ENCODE assay signal across 8 cellular contexts in the genomic region with DNA sequence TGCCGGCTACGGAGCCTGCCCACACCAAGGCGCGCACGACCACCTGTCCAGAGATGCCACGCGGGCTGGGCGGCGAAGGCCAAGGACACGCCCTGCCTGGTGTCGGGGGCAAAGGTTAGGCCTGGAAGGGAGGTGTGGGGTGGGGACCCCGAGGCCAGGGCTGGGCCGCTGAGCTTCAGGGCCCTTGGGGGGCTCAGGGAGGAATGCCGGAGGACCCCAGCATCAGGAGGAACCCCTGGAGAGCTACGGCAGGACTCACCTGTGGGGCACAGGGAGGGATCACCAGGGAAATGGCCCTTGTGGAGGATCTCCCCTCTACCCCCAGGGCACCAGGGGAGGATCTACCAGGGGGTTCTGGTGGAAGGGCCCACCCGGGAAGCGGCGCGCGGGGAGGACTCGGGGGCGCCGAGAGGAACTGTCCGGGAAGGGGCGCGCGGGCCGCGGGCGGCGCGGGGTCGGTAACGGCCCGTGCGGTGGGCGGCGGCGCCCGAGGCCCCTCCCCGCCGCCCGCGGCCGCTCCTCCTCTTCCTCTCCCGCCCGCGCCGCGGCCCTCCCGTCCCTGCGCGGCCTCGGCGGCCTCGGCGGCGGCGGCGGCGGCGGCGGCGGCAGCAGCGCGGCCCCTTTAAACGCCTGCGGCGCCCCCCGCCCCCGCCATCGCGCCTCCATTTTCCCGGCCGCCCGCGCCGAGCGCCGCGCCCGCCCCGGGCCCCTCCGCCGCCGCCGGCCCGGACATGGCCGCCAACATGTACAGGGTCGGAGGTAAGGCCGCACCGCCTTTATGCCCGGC. TPM values are rescaled to one million over a fixed set of nuclear protein-coding genes. Genes with fewer than 3 reads are reported as not detected.
DNase-seq lines count a peak whose midpoint lies in the region; ATAC-seq and TF ChIP-seq lines count a peak whose summit lies in the region.

A gene (plus strand): TSS at position 523 of the 787 bp plus-strand sequence. CDS start 209 bp downstream, at position 732.

- no peak within 1 kb of the TSS for H2BK120ac ChIP-seq in H9 (ENCODE audit: low read depth, low read length, poor library complexity, severe bottlenecking)

- peaks cover 18 to 32% of the 10 kb centered on the region in 2 experiments for H3K4me1 Mint-ChIP-seq in H9

- H2BK20ac ChIP-seq in H9 (ENCODE audit: low read depth, low read length, poor library complexity, severe bottlenecking), result no peak within 1 kb of the TSS

- peaks cover 23% of the 10 kb centered on the region for H3K23me2 ChIP-seq in H9 (ENCODE audit: insufficient read length, low read depth, low read length, poor library complexity, severe bottlenecking)

- no peak within 1 kb of the TSS for H2BK15ac ChIP-seq in H9 (ENCODE audit: low read depth, low read length)

- H2AFZ ChIP-seq in H9 (ENCODE audit: low read length) (no peak within 1 kb of the TSS), OCI-LY3 (ENCODE audit: low read depth, low read length) (peak within 1 kb of the TSS; percentile 69)

- no peak within 1 kb of the TSS for H4K91ac ChIP-seq in H9 (ENCODE audit: insufficient read length, low read depth, low read length)

- H3K4me1 ChIP-seq in DOHH2 (ENCODE audit: control insufficient read depth, low read length) (peaks cover 34% of the 10 kb centered on the region), H9 (ENCODE audit: insufficient read depth, low read length) (no peaks in the 10 kb centered on the region), OCI-LY3 (ENCODE audit: low read length) (peaks cover 24% of the 10 kb centered on the region)

- WGBS in H9 (ENCODE audit: extremely low coverage, insufficient read length, low lambda C conversion rate), result no CpG with 5 or more reads among the region's 93 CpGs

- H3K23ac ChIP-seq in H9 (ENCODE audit: insufficient read length, low read depth, low read length), result no peak within 1 kb of the TSS

- peak within 1 kb of the TSS; percentile 94 for H3K4me2 ChIP-seq in DOHH2 (ENCODE audit: low read length)
- H3K4me2 ChIP-seq in H9 (ENCODE audit: insufficient read depth, insufficient read length, low read length), result peak within 1 kb of the TSS; percentile 72
- H3K4me2 ChIP-seq in OCI-LY3 (ENCODE audit: low read length), result peak within 1 kb of the TSS; percentile 100

- H3K27me3 ChIP-seq in DOHH2 (ENCODE audit: control insufficient read depth, low read length) (peaks cover 13% of the 10 kb centered on the region), H9 (ENCODE audit: insufficient read depth, low read length) (no peaks in the 10 kb centered on the region), OCI-LY3 (ENCODE audit: low read depth, low read length) (no peaks in the 10 kb centered on the region)

- no peak within 1 kb of the TSS for H4K5ac ChIP-seq in H9 (ENCODE audit: insufficient read length, low read depth, low read length)

- no peak within 1 kb of the TSS for H4K8ac ChIP-seq in H9 (replicated peaks; ENCODE audit: insufficient read length, low read depth, low read length)

- DNase-seq in H9, result no peak
- DNase-seq in activated gamma-delta T cell (lab: John Stamatoyannopoulos, UW), result peak; percentile 46
- DNase-seq in germinal center (ENCODE audit: low spot score), result peak; percentile 77
- DNase-seq in omental fat pad (ENCODE audit: low spot score), result no peak

- H3K4ac ChIP-seq in H9 (ENCODE audit: low read depth, low read length), result no peak within 1 kb of the TSS

- H4K20me1 ChIP-seq in DOHH2 (ENCODE audit: control insufficient read depth, insufficient read depth, low read depth, low read length) (peaks cover 12% of the 10 kb centered on the region; the same call in 1 of the 2 replicates), H9 (ENCODE audit: control insufficient read depth, insufficient read depth, insufficient read length) (no peaks in the 10 kb centered on the region), OCI-LY3 (ENCODE audit: insufficient read depth, low read length) (peaks cover 25% of the 10 kb centered on the region)

- no peaks in the 10 kb centered on the region; the same call in 1 of the 2 replicates for H3F3A ChIP-seq in DOHH2 (ENCODE audit: control insufficient read depth, insufficient read depth)

- H3K79me2 ChIP-seq in DOHH2 (ENCODE audit: control insufficient read depth, low read length) (peaks cover 48% of the 10 kb centered on the region), H9 (ENCODE audit: insufficient read depth, low read length) (peaks cover 35% of the 10 kb centered on the region; the same call in 1 of the 2 replicates), OCI-LY3 (ENCODE audit: low read length) (peaks cover 55% of the 10 kb centered on the region)

- no peak within 1 kb of the TSS for H3K56ac ChIP-seq in H9 (ENCODE audit: insufficient read length, low read depth, low read length)

- H3K9ac ChIP-seq in H9 (ENCODE audit: extremely low read depth, insufficient read length, low read length), result peak within 1 kb of the TSS; percentile 53
- peak within 1 kb of the TSS; percentile 99 for H3K9ac ChIP-seq in OCI-LY3 (ENCODE audit: low read length)

- peak within 1 kb of the TSS; percentile 88 to 94 for H3K4me3 Mint-ChIP-seq in H9

- H3K27ac ChIP-seq in DOHH2 (ENCODE audit: low read depth, low read length), result peak within 1 kb of the TSS; percentile 2
- H3K27ac ChIP-seq in H9 (ENCODE audit: insufficient read length, low read depth, low read length), result no peak within 1 kb of the TSS
- H3K27ac ChIP-seq in OCI-LY3 (ENCODE audit: low read length), result peak within 1 kb of the TSS; percentile 48

- TF ChIP-seq CTCF in DOHH2 (IDR thresholded peaks at IDR 0.05; ENCODE audit: low read depth, low read length, poor library complexity, severe bottlenecking) (no peak), H9 (conservative IDR thresholded peaks at IDR 0.05) (no peak), OCI-LY3 (IDR thresholded peaks at IDR 0.05; ENCODE audit: low read depth, low read length) (no peak), omental fat pad (IDR thresholded peaks at IDR 0.05) (no peak)

- H3K27me3 Mint-ChIP-seq in H9 (ENCODE audit: low read depth), result peaks cover 23% of the 10 kb centered on the region

- H2AK5ac ChIP-seq in H9 (ENCODE audit: insufficient read length, low read length), result no peak within 1 kb of the TSS

- H3K4me3 ChIP-seq in DOHH2 (ENCODE audit: low read length) (peak within 1 kb of the TSS; percentile 85), OCI-LY3 (ENCODE audit: low read length) (peak within 1 kb of the TSS; percentile 100)

- peaks cover 13 to 33% (median 23%) of the 10 kb centered on the region in 3 experiments for H3K36me3 Mint-ChIP-seq in H9 (ENCODE audit: insufficient read depth in 1 of 3, low read depth in 3 of 3)

- ATAC-seq in omental fat pad (ENCODE audit: low FRiP score) (peak; percentile 59), HG03280 (IDR thresholded peaks at IDR 0.05; ENCODE audit: unreplicated experiment) (no peak), HG03520 (IDR thresholded peaks at IDR 0.05; ENCODE audit: unreplicated experiment) (no peak)

- no peak within 1 kb of the TSS for H2BK12ac ChIP-seq in H9 (ENCODE audit: insufficient read length, low read depth, low read length)

- H3T11ph ChIP-seq in H9 (ENCODE audit: low read length), result no peak within 1 kb of the TSS

- no peaks in the 10 kb centered on the region for H3K9me3 Mint-ChIP-seq in H9

- H3K9me3 ChIP-seq in DOHH2 (ENCODE audit: control insufficient read depth, insufficient read depth, low read length), result no peaks in the 10 kb centered on the region
- H3K9me3 ChIP-seq in H9 (ENCODE audit: control insufficient read depth, low read depth, low read length), result no peaks in the 10 kb centered on the region
- no peaks in the 10 kb centered on the region for H3K9me3 ChIP-seq in OCI-LY3 (ENCODE audit: insufficient read depth, low read length)

- no peaks in the 10 kb centered on the region for H3K9me2 ChIP-seq in DOHH2 (replicated peaks; ENCODE audit: control insufficient read depth, low read length)

- H2BK5ac ChIP-seq in H9 (ENCODE audit: insufficient read length, low read length), result no peak within 1 kb of the TSS

- H3K36me3 ChIP-seq in DOHH2 (ENCODE audit: control insufficient read depth, low read length) (peaks cover 32% of the 10 kb centered on the region), OCI-LY3 (replicated peaks; ENCODE audit: low read depth, low read length) (peaks cover 16% of the 10 kb centered on the region)

- peak within 1 kb of the TSS; percentile 89 for H3K14ac ChIP-seq in H9 (ENCODE audit: insufficient read depth, low read length)

- peaks cover 12% of the 10 kb centered on the region for H3K79me1 ChIP-seq in H9 (ENCODE audit: insufficient read depth, low read depth, low read length, poor library complexity, severe bottlenecking)

- H3K18ac ChIP-seq in H9 (ENCODE audit: insufficient read length, low read depth, low read length), result peak within 1 kb of the TSS; percentile 76

- peak within 1 kb of the TSS in 1 of 3 experiments; percentile 95; a peak in 2 of 7 replicates for H3K27ac Mint-ChIP-seq in H9

RNA-seq across cellular contexts. Expression of the gene that starts here (rescaled TPM):
- 222 and 230 TPM in 2 replicates for total RNA-seq in H9 (2021)
- total RNA-seq in omental fat pad, result 10 to 100 TPM; 35.4 to 72.5 (median 59.7) TPM

Comparison
In these comparisons a context has a peak if more than half of its experiments do, and no peak if none do; other contexts are left out.
1. DNase-seq: peak in activated gamma-delta T cell (single experiment) and germinal center (single experiment); none in H9 (single experiment) and omental fat pad (single experiment).
2. Peak in every context shown above with its lines, with median percentiles within 50 percentile points of each other: H3K4me2 ChIP-seq.